In the genomic region with DNA sequence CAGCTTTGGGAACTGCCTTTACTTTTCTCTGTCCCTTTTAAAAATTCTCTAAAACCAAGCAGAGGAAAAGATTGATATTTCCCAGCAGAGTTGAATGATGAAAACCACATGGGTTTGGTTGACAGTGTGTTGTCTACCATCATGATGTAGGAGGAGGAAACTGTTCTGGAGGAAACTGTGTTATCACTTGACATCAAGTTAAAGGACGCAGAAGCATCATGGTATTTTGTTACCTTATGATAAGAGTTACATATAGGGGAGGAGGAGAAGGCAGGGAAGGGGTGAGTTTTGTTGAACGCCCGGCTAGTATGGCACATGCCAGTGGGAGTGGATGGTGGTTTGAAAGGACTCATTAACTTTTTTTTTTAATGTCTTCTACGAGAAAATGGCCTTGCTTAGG, we compare ENCODE assay signal across 8 cellular contexts. TPM values are rescaled to one million over a fixed set of nuclear protein-coding genes. Genes with fewer than 3 reads are reported as not detected.
DNase-seq lines count a peak whose midpoint lies in the region; ATAC-seq, FAIRE-seq and TF ChIP-seq lines count a peak whose summit lies in the region.

No MANE protein-coding gene starts in this region.

- no peaks in the 10 kb centered on the region for H3K9me3 ChIP-seq in esophagus (ENCODE audit: control insufficient read depth in 2 of 2, insufficient read depth in 1 of 2, low read depth in 1 of 2, low read length in 1 of 2)

- peak; percentile 66 for FAIRE-seq in GM12892 (lab: Jason Lieb, UNC)

- H3K4me1 ChIP-seq in esophagus (ENCODE audit: control insufficient read depth in 2 of 2, insufficient read depth in 2 of 2, low read length in 1 of 2), result no peaks in the 10 kb centered on the region

- CTCF ChIA-PET in RWPE1 (lab: Yijun Ruan, JAX), result no interaction called here

- WGBS in esophagus, 2 donors, result 57 to 59% methylated on average over 4 of the region's 4 CpGs

- no peak for ATAC-seq in HG02973 (IDR thresholded peaks at IDR 0.05; ENCODE audit: unreplicated experiment)
- no peak for ATAC-seq in GM21447 (IDR thresholded peaks at IDR 0.05; ENCODE audit: unreplicated experiment)

- H3K36me3 ChIP-seq in esophagus (ENCODE audit: control insufficient read depth in 2 of 2, insufficient read depth in 2 of 2, low read length in 1 of 2), result no peaks in the 10 kb centered on the region

- H3K4me3 ChIP-seq in esophagus (ENCODE audit: low read depth in 1 of 2, low read length in 2 of 2) (peak overlapping the region in 1 of 2 donors; percentile 75), skeletal muscle cell (ENCODE audit: low read depth, low read length) (peak overlapping the region; percentile 63)

- intact Hi-C loops in posterior vena cava (cut with DNase I), result no loop called here

- TF ChIP-seq POLR2A in GM12892 (IDR thresholded peaks at IDR 0.05; ENCODE audit: low read depth, low read length), result no peak

- no peak for TF ChIP-seq CTCF in RWPE1 (conservative IDR thresholded peaks at IDR 0.05; ENCODE audit: low read depth)

- no peaks in the 10 kb centered on the region for H3K27me3 ChIP-seq in esophagus (ENCODE audit: control insufficient read depth in 1 of 2, insufficient read depth in 2 of 2, low read length in 2 of 2)

- DNase-seq in GM12892 (ENCODE audit: insufficient read length), result no peak
- DNase-seq in RWPE1 (ENCODE audit: low spot score), result no peak
- DNase-seq in skeletal muscle cell (ENCODE audit: low read depth), result no peak
- no peak for DNase-seq in GM19240 (ENCODE audit: insufficient read length, low spot score)
- DNase-seq in posterior vena cava (ENCODE audit: low spot score), result no peak

- H3K27ac ChIP-seq in RWPE1, result peak overlapping the region; percentile 84
- peak overlapping the region; percentile 88 to 89 for H3K27ac ChIP-seq in esophagus (ENCODE audit: low read depth in 2 of 2, low read length in 1 of 2)

- POLR2A ChIA-PET in RWPE1 (lab: Yijun Ruan, JAX; ENCODE audit: low non-redundant PET), result interaction anchor here (0.9 to 1.4 kb wide), 2 partner anchors 48 to 73 kb away, joined by 3 to 5 read pairs; no protein-coding TSS in a partner anchor

RNA-seq across cellular contexts. Expression of a gene that starts 0.9 kb away (rescaled TPM):
- polyA plus RNA-seq in GM12892 (2012; ENCODE audit: missing spikeins), result 0.87 TPM
- polyA plus RNA-seq in esophagus, result 1 to 10 TPM; 1.1 to 1.5 TPM
- total RNA-seq in posterior vena cava, result 1 to 10 TPM; 1.5 to 3.1 TPM
